Comparison of ENCODE assay signal across 8 cellular contexts in genomic region chr16:23826528-23827244, GRCh38. TPM values are rescaled to one million over a fixed set of nuclear protein-coding genes. Genes with fewer than 3 reads are reported as not detected.
DNase-seq lines count a peak whose midpoint lies in the region; ATAC-seq and TF ChIP-seq lines count a peak whose summit lies in the region.

No MANE protein-coding gene starts in this region.

- H3K27me3 ChIP-seq in thymus (ENCODE audit: control insufficient read depth, insufficient read depth): no peaks in the 10 kb centered on the region

- ATAC-seq in Right ventricle myocardium inferior (peak; percentile 52), HG03378 (IDR thresholded peaks at IDR 0.05; ENCODE audit: unreplicated experiment) (peak; percentile 84), left colon (no peak)

- H3K36me3 ChIP-seq in thymus (ENCODE audit: control insufficient read depth, insufficient read depth): no peaks in the 10 kb centered on the region

- intact Hi-C loops in Right ventricle myocardium inferior (cut with DNase I): no loop called here
- intact Hi-C loops in cardiac septum (cut with DNase I): no loop called here
- intact Hi-C loops in activated CD4-positive, alpha-beta memory T cell treated with anti-CD3 and anti-CD28 coated beads for 36 hours (cut with micrococcal nuclease): loop anchor here (1.0 to 2.0 kb wide), 6 partner anchors 9 to 364 kb away; partner anchors contain the start of gene PRKCB
- intact Hi-C loops in MCF 10A (cut with micrococcal nuclease): no loop called here
- intact Hi-C loops in left colon (cut with DNase I, micrococcal nuclease): loop anchor here in 1 of 2 donors (10.0 kb wide), 1 partner anchor 168 kb away; no protein-coding TSS in a partner anchor

- peak overlapping the region; percentile 62 for H3K27ac Mint-ChIP-seq in activated CD4-positive, alpha-beta memory T cell treated with anti-CD3 and anti-CD28 coated beads for 36 hours
- H3K27ac Mint-ChIP-seq in MCF 10A (ENCODE audit: low read depth, unreplicated experiment): no peak overlapping the region

- peaks cover 5% of the 10 kb centered on the region for H3K4me1 ChIP-seq in thymus (ENCODE audit: control insufficient read depth, insufficient read depth, low read length)

- peak overlapping the region; percentile 43 for H3K4me3 Mint-ChIP-seq in activated CD4-positive, alpha-beta memory T cell treated with anti-CD3 and anti-CD28 coated beads for 36 hours
- H3K4me3 Mint-ChIP-seq in MCF 10A (ENCODE audit: unreplicated experiment): no peak overlapping the region

- H3K4me1 Mint-ChIP-seq in activated CD4-positive, alpha-beta memory T cell treated with anti-CD3 and anti-CD28 coated beads for 36 hours (ENCODE audit: low read depth): peaks cover 20% of the 10 kb centered on the region
- H3K4me1 Mint-ChIP-seq in MCF 10A (ENCODE audit: insufficient read depth, unreplicated experiment): no peaks in the 10 kb centered on the region

- H3K9me3 Mint-ChIP-seq in activated CD4-positive, alpha-beta memory T cell treated with anti-CD3 and anti-CD28 coated beads for 36 hours: peaks cover 17% of the 10 kb centered on the region
- peaks cover 8% of the 10 kb centered on the region for H3K9me3 Mint-ChIP-seq in MCF 10A (ENCODE audit: unreplicated experiment)

- CTCF ChIA-PET in activated CD4-positive, alpha-beta memory T cell treated with anti-CD3 and anti-CD28 coated beads for 36 hours (lab: Charles Lee): interaction anchor here (1.0 to 2.0 kb wide), 6 partner anchors 9 to 188 kb away, joined by 3 to 9 read pairs (median 4); partner anchors contain the start of gene PRKCB
- CTCF ChIA-PET in MCF 10A (lab: Yijun Ruan, JAX): interaction anchor here (2.4 kb wide), 1 partner anchor 24 kb away, joined by 11 read pairs; no protein-coding TSS in a partner anchor

- peaks cover 5% of the 10 kb centered on the region for H3K36me3 Mint-ChIP-seq in activated CD4-positive, alpha-beta memory T cell treated with anti-CD3 and anti-CD28 coated beads for 36 hours
- no peaks in the 10 kb centered on the region for H3K36me3 Mint-ChIP-seq in MCF 10A (ENCODE audit: insufficient read depth, unreplicated experiment)

- no peak overlapping the region for H3K4me3 ChIP-seq in thymus (ENCODE audit: low read length)

- POLR2A ChIA-PET in activated CD4-positive, alpha-beta memory T cell treated with anti-CD3 and anti-CD28 coated beads for 36 hours (lab: Charles Lee): interaction anchor here (1.0 to 2.5 kb wide), 3 partner anchors 11 to 23 kb away, joined by 4 to 14 read pairs (median 5); no protein-coding TSS in a partner anchor
- POLR2A ChIA-PET in MCF 10A (lab: Yijun Ruan, JAX): no interaction called here

- no peaks in the 10 kb centered on the region for H3K9me3 ChIP-seq in thymus (ENCODE audit: control insufficient read depth)

- BruUV-seq in MCF 10A (replicated peaks; lab: Mats Ljungman, UMichigan): no TSS peak

- H3K27ac ChIP-seq in thymus (ENCODE audit: low read depth): peak overlapping the region; percentile 6

- no peak for TF ChIP-seq CTCF in MCF 10A (IDR thresholded peaks at IDR 0.05; ENCODE audit: unreplicated experiment)

- WGBS in thymus: 21% methylated on average over 8 of the region's 8 CpGs

- DNase-seq in Right ventricle myocardium inferior (ENCODE audit: missing footprints): no peak
- DNase-seq in cardiac septum (ENCODE audit: low spot score): no peak
- DNase-seq in activated CD4-positive, alpha-beta memory T cell treated with anti-CD3 and anti-CD28 coated beads for 36 hours: no peak
- DNase-seq in cerebellar nuclear complex (lab: John Stamatoyannopoulos, UW): no peak
- no peak for DNase-seq in MCF 10A (ENCODE audit: unreplicated experiment)
- no peak for DNase-seq in left colon

- H3K27me3 Mint-ChIP-seq in activated CD4-positive, alpha-beta memory T cell treated with anti-CD3 and anti-CD28 coated beads for 36 hours: no peaks in the 10 kb centered on the region
- H3K27me3 Mint-ChIP-seq in MCF 10A (ENCODE audit: insufficient read depth, unreplicated experiment): peaks cover 18% of the 10 kb centered on the region

RNA-seq across cellular contexts. Expression of gene PRKCB, which starts 9.1 kb away (rescaled TPM):
- total RNA-seq in Right ventricle myocardium inferior: 2.2 TPM
- 2.3 TPM for total RNA-seq in cardiac septum
- 10 to 100 TPM; 56.3 to 57.9 TPM for total RNA-seq in activated CD4-positive, alpha-beta memory T cell treated with anti-CD3 and anti-CD28 coated beads for 36 hours
- polyA plus RNA-seq in thymus: 21.9 TPM
- not detected in 2 replicates for total RNA-seq in MCF 10A (2022)
- total RNA-seq in left colon: 1 to 10 TPM; 3.8 to 7.3 TPM

Comparison
In these comparisons a context has a peak if more than half of its experiments do, and no peak if none do; other contexts are left out.
1. RNA of gene PRKCB, which starts 9.1 kb away (total RNA-seq): 56.3 to 57.9 TPM in activated CD4-positive, alpha-beta memory T cell treated with anti-CD3 and anti-CD28 coated beads for 36 hours; 3.8 to 7.3 TPM in left colon, 2.3 TPM in cardiac septum (single experiment), 2.2 TPM in Right ventricle myocardium inferior (single experiment) and not detected in MCF 10A; every median in the first group is over 4 times any median in the second.